In genomic region chr15:75758071-75758872, GRCh38 we compare ENCODE assay signal across 1 cellular context.
A peak's percentile ranks its signal among the peaks of the same experiment; 100 is the strongest.
TF ChIP-seq lines count a peak whose summit lies in the region.

No MANE protein-coding gene starts in this region.

TF ChIP-seq in HepG2, 621 proteins besides CTCF, POLR2A, EP300 and RAD21 (continued from another document):
- TF ChIP-seq, protein P1, sequence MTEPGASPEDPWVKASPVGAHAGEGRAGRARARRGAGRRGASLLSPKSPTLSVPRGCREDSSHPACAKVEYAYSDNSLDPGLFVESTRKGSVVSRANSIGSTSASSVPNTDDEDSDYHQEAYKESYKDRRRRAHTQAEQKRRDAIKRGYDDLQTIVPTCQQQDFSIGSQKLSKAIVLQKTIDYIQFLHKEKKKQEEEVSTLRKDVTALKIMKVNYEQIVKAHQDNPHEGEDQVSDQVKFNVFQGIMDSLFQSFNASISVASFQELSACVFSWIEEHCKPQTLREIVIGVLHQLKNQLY (CRISPR knock-in tag; IDR thresholded peaks at IDR 0.05): peak; percentile 57; the same call in 1 of the 2 replicates
- no peak for TF ChIP-seq ZNF143 (CRISPR knock-in tag; IDR thresholded peaks at IDR 0.05)
- peak; percentile 73 for TF ChIP-seq PHF20 (CRISPR knock-in tag; IDR thresholded peaks at IDR 0.05)
- no peak for TF ChIP-seq NR1H2 (CRISPR knock-in tag; IDR thresholded peaks at IDR 0.05; ENCODE audit: borderline replicate concordance, low read depth)
- no peak for TF ChIP-seq PITX1 (CRISPR knock-in tag; IDR thresholded peaks at IDR 0.05)
- no peak for TF ChIP-seq IRF2 (CRISPR knock-in tag; IDR thresholded peaks at IDR 0.05)
- TF ChIP-seq ZKSCAN8 (CRISPR knock-in tag; IDR thresholded peaks at IDR 0.05; ENCODE audit: borderline replicate concordance): no peak
- no peak for TF ChIP-seq PRPF4 (IDR thresholded peaks at IDR 0.05; ENCODE audit: low read depth, low read length, poor library complexity, severe bottlenecking)
- no peak for TF ChIP-seq SRY (CRISPR knock-in tag; IDR thresholded peaks at IDR 0.05)
- 0 out of 4 replicates have a peak, but pooled peaks of 1 of the 2 experiments have one; percentile 17 for TF ChIP-seq ATF4 (CRISPR knock-in tag; IDR thresholded peaks at IDR 0.05)
- no peak for TF ChIP-seq SP5 (CRISPR knock-in tag; IDR thresholded peaks at IDR 0.05; ENCODE audit: borderline replicate concordance, low read depth)
- peak; percentile 69; the same call in 1 of the 2 replicates for TF ChIP-seq DR1 (CRISPR knock-in tag; IDR thresholded peaks at IDR 0.05)
- TF ChIP-seq CHD2 (IDR thresholded peaks at IDR 0.05; ENCODE audit: low read depth, low read length): no peak
- TF ChIP-seq GFI1 (CRISPR knock-in tag; IDR thresholded peaks at IDR 0.05; ENCODE audit: borderline replicate concordance): no peak
- TF ChIP-seq KLF6 (CRISPR knock-in tag; IDR thresholded peaks at IDR 0.05): no peak
- TF ChIP-seq BCL3 (CRISPR knock-in tag; IDR thresholded peaks at IDR 0.05): peak; percentile 53; the same call in 1 of the 2 replicates
- peak; percentile 22 for TF ChIP-seq HNRNPLL (IDR thresholded peaks at IDR 0.05; ENCODE audit: low read depth, low read length, poor library complexity, severe bottlenecking)
- TF ChIP-seq ZNF251 (CRISPR knock-in tag; IDR thresholded peaks at IDR 0.05): no peak
- no peak for TF ChIP-seq NFE2L1 (CRISPR knock-in tag; IDR thresholded peaks at IDR 0.05; ENCODE audit: borderline replicate concordance)
- no peak for TF ChIP-seq MTA1 (CRISPR knock-in tag; IDR thresholded peaks at IDR 0.05; ENCODE audit: borderline replicate concordance)
- TF ChIP-seq SIX4 (CRISPR knock-in tag; IDR thresholded peaks at IDR 0.05): no peak
- TF ChIP-seq FOXJ3 (CRISPR knock-in tag; IDR thresholded peaks at IDR 0.05; ENCODE audit: borderline replicate concordance): no peak
- TF ChIP-seq ZNF263 (CRISPR knock-in tag; IDR thresholded peaks at IDR 0.05): no peak
- TF ChIP-seq ZSCAN20 (CRISPR knock-in tag; IDR thresholded peaks at IDR 0.05; ENCODE audit: borderline replicate concordance): no peak
- TF ChIP-seq ZFP36L2 (CRISPR knock-in tag; IDR thresholded peaks at IDR 0.05): no peak
- TF ChIP-seq GLI4 (CRISPR knock-in tag; IDR thresholded peaks at IDR 0.05; ENCODE audit: borderline replicate concordance): no peak
- TF ChIP-seq ZNF777 (CRISPR knock-in tag; IDR thresholded peaks at IDR 0.05): no peak
- TF ChIP-seq, protein P2, sequence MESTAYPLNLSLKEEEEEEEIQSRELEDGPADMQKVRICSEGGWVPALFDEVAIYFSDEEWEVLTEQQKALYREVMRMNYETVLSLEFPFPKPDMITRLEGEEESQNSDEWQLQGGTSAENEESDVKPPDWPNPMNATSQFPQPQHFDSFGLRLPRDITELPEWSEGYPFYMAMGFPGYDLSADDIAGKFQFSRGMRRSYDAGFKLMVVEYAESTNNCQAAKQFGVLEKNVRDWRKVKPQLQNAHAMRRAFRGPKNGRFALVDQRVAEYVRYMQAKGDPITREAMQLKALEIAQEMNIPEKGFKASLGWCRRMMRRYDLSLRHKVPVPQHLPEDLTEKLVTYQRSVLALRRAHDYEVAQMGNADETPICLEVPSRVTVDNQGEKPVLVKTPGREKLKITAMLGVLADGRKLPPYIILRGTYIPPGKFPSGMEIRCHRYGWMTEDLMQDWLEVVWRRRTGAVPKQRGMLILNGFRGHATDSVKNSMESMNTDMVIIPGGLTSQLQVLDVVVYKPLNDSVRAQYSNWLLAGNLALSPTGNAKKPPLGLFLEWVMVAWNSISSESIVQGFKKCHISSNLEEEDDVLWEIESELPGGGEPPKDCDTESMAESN (CRISPR knock-in tag; conservative IDR thresholded peaks at IDR 0.05): no peak
- TF ChIP-seq TFDP1 (CRISPR knock-in tag; IDR thresholded peaks at IDR 0.05; ENCODE audit: borderline replicate concordance): peak; percentile 71; the same call in 1 of the 2 replicates
- TF ChIP-seq TRIM22 (IDR thresholded peaks at IDR 0.05): no peak
- TF ChIP-seq ZFP36L1 (CRISPR knock-in tag; IDR thresholded peaks at IDR 0.05): 0 out of 2 replicates have a peak, but pooled peaks have one; percentile 52
- TF ChIP-seq, protein P3, sequence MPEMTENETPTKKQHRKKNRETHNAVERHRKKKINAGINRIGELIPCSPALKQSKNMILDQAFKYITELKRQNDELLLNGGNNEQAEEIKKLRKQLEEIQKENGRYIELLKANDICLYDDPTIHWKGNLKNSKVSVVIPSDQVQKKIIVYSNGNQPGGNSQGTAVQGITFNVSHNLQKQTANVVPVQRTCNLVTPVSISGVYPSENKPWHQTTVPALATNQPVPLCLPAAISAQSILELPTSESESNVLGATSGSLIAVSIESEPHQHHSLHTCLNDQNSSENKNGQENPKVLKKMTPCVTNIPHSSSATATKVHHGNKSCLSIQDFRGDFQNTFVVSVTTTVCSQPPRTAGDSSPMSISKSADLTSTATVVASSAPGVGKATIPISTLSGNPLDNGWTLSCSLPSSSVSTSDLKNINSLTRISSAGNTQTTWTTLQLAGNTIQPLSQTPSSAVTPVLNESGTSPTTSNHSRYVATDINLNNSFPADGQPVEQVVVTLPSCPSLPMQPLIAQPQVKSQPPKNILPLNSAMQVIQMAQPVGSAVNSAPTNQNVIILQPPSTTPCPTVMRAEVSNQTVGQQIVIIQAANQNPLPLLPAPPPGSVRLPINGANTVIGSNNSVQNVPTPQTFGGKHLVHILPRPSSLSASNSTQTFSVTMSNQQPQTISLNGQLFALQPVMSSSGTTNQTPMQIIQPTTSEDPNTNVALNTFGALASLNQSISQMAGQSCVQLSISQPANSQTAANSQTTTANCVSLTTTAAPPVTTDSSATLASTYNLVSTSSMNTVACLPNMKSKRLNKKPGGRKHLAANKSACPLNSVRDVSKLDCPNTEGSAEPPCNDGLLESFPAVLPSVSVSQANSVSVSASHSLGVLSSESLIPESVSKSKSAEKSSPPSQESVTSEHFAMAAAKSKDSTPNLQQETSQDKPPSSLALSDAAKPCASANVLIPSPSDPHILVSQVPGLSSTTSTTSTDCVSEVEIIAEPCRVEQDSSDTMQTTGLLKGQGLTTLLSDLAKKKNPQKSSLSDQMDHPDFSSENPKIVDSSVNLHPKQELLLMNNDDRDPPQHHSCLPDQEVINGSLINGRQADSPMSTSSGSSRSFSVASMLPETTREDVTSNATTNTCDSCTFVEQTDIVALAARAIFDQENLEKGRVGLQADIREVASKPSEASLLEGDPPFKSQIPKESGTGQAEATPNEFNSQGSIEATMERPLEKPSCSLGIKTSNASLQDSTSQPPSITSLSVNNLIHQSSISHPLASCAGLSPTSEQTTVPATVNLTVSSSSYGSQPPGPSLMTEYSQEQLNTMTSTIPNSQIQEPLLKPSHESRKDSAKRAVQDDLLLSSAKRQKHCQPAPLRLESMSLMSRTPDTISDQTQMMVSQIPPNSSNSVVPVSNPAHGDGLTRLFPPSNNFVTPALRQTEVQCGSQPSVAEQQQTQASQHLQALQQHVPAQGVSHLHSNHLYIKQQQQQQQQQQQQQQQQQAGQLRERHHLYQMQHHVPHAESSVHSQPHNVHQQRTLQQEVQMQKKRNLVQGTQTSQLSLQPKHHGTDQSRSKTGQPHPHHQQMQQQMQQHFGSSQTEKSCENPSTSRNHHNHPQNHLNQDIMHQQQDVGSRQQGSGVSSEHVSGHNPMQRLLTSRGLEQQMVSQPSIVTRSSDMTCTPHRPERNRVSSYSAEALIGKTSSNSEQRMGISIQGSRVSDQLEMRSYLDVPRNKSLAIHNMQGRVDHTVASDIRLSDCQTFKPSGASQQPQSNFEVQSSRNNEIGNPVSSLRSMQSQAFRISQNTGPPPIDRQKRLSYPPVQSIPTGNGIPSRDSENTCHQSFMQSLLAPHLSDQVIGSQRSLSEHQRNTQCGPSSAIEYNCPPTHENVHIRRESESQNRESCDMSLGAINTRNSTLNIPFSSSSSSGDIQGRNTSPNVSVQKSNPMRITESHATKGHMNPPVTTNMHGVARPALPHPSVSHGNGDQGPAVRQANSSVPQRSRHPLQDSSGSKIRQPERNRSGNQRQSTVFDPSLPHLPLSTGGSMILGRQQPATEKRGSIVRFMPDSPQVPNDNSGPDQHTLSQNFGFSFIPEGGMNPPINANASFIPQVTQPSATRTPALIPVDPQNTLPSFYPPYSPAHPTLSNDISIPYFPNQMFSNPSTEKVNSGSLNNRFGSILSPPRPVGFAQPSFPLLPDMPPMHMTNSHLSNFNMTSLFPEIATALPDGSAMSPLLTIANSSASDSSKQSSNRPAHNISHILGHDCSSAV (CRISPR knock-in tag; IDR thresholded peaks at IDR 0.05; ENCODE audit: borderline replicate concordance): no peak
- TF ChIP-seq HMGA1 (CRISPR knock-in tag; conservative IDR thresholded peaks at IDR 0.05): no peak
- TF ChIP-seq NR0B2 (CRISPR knock-in tag; IDR thresholded peaks at IDR 0.05): no peak
- TF ChIP-seq ZGPAT (CRISPR knock-in tag; IDR thresholded peaks at IDR 0.05): peak; percentile 30; the same call in 1 of the 2 replicates
- TF ChIP-seq IKZF1 (IDR thresholded peaks at IDR 0.05): no peak
- TF ChIP-seq ZNF205 (CRISPR knock-in tag; IDR thresholded peaks at IDR 0.05): no peak
- TF ChIP-seq, protein P4, sequence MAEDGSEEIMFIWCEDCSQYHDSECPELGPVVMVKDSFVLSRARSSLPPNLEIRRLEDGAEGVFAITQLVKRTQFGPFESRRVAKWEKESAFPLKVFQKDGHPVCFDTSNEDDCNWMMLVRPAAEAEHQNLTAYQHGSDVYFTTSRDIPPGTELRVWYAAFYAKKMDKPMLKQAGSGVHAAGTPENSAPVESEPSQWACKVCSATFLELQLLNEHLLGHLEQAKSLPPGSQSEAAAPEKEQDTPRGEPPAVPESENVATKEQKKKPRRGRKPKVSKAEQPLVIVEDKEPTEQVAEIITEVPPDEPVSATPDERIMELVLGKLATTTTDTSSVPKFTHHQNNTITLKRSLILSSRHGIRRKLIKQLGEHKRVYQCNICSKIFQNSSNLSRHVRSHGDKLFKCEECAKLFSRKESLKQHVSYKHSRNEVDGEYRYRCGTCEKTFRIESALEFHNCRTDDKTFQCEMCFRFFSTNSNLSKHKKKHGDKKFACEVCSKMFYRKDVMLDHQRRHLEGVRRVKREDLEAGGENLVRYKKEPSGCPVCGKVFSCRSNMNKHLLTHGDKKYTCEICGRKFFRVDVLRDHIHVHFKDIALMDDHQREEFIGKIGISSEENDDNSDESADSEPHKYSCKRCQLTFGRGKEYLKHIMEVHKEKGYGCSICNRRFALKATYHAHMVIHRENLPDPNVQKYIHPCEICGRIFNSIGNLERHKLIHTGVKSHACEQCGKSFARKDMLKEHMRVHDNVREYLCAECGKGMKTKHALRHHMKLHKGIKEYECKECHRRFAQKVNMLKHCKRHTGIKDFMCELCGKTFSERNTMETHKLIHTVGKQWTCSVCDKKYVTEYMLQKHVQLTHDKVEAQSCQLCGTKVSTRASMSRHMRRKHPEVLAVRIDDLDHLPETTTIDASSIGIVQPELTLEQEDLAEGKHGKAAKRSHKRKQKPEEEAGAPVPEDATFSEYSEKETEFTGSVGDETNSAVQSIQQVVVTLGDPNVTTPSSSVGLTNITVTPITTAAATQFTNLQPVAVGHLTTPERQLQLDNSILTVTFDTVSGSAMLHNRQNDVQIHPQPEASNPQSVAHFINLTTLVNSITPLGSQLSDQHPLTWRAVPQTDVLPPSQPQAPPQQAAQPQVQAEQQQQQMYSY (CRISPR knock-in tag; IDR thresholded peaks at IDR 0.05): no peak
- no peak for TF ChIP-seq ISL2 (CRISPR knock-in tag; IDR thresholded peaks at IDR 0.05)
- TF ChIP-seq NONO (IDR thresholded peaks at IDR 0.05): no peak
- peak; percentile 50; the same call in 1 of the 2 replicates for TF ChIP-seq NONO (CRISPR knock-in tag; conservative IDR thresholded peaks at IDR 0.05)
- TF ChIP-seq SAP130 (CRISPR knock-in tag; IDR thresholded peaks at IDR 0.05; ENCODE audit: low read depth): peak; percentile 69
